In the genomic region with DNA sequence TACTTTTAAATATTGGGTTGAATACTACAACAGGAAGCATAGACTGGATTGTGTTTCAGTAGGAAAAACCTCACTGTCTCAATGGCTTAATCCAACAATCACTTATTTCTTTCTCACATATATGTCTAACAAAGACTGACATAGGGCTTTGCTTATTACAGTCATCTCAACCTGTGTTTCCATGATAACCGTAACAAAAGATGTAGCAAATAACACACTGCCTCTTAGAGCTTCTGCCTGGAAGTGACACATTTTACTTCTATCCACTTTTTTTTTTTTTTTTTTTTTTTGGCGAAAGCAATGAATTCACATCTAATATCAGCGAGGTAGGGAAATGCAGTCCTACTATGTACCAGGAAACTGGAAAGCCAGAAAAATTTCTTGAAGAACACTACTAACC, we compare ENCODE assay signal across 20 cellular contexts.
A peak's percentile ranks its signal among the peaks of the same experiment; 100 is the strongest.
DNase-seq lines count a peak whose midpoint lies in the region; ATAC-seq and TF ChIP-seq lines count a peak whose summit lies in the region.
"Had no signal": no experiment of that assay in that cellular context is flagged by ENCODE, and none has a peak within 500 bp of the region (broad histone marks: within the 10 kb centered on the region; RNA-seq: fewer than 3 reads in every experiment).

No MANE protein-coding gene starts in this region.

- TF ChIP-seq CTCF in body of pancreas (IDR thresholded peaks at IDR 0.05): no peak

- no peak overlapping the region for H3K27ac ChIP-seq in body of pancreas
- H3K27ac ChIP-seq: BLaER1 treated with 17β-estradiol and CSF1 and Interleukin-3, amounts not matched to agents 10 nM and 100 nM; esophagus squamous epithelium; neural progenitor cell; prostate gland; testis had no signal

- H3K36me3 ChIP-seq in body of pancreas (replicated peaks in 1 of 2; ENCODE audit: insufficient read depth in 1 of 2, low read depth in 2 of 2): no peaks in the 10 kb centered on the region
- H3K36me3 ChIP-seq: BLaER1 treated with 17β-estradiol and CSF1 and Interleukin-3, amounts not matched to agents 10 nM and 100 nM; esophagus squamous epithelium; neural progenitor cell; prostate gland had no signal

- intact Hi-C loops in body of pancreas (cut with DNase I): no loop called here

- no peak for ATAC-seq in body of pancreas
- ATAC-seq: K562 had no signal

- H3K27me3 ChIP-seq in body of pancreas: no peaks in the 10 kb centered on the region
- H3K27me3 ChIP-seq: esophagus squamous epithelium, neural progenitor cell, testis had no signal

- WGBS in body of pancreas, 2 donors: 84 to 89% methylated on average over 3 of the region's 3 CpGs

- DNase-seq in NCI-H1092 treated with DMSO at 0.1 percent for 48 hours (lab: John Stamatoyannopoulos, UW) (peak; percentile 25), NCI-H1092 (lab: John Stamatoyannopoulos, UW) (no peak), LHCN-M2 (ENCODE audit: low read depth) (peak; percentile 67), amniotic epithelial cell (ENCODE audit: low read depth) (peak; percentile 34), kidney tubule cell (ENCODE audit: low spot score) (peak; percentile 17), COR-L47 (lab: John Stamatoyannopoulos, UW) (no peak), body of pancreas (no peak)
- DNase-seq in stimulated activated CD4-positive, alpha-beta T cell treated with anti-CD3 and anti-CD28 coated beads, Interleukin-4, amount 100 ng/mL, for 1 hour: no peak
- DNase-seq: activated CD4-positive, alpha-beta T cell treated with anti-CD3 and anti-CD28 coated beads, Interleukin-2, amount 50 U/mL, for 1 hour; activated effector memory CD4-positive, alpha-beta T cell treated with anti-CD3 and anti-CD28 coated beads, Interleukin-2, amount 50 U/mL, for 16 hours; esophagus squamous epithelium; GDM1; NCI-H2029 treated with DMSO at 0.1 percent for 48 hours; stimulated activated CD4-positive, alpha-beta T cell treated with anti-CD3 and anti-CD28 coated beads, Interleukin-1b, Interleukin-23, amount 100 ng/mL, for 48 hours; stimulated activated naive B cell treated with anti-CD40 and anti-IgM and Interleukin-4, amounts not matched to agents 10 μg/mL and 1 μg/mL and 100 μg/mL, for 72 hours; testis had no signal

- no peak overlapping the region for H3K4me3 ChIP-seq in body of pancreas
- H3K4me3 ChIP-seq: BLaER1 treated with 17β-estradiol and CSF1 and Interleukin-3, amounts not matched to agents 10 nM and 100 nM; esophagus squamous epithelium; K562; neural progenitor cell; prostate gland; testis had no signal

- H3K4me1 ChIP-seq in body of pancreas: no peaks in the 10 kb centered on the region
- H3K4me1 ChIP-seq: neural progenitor cell, prostate gland, testis had no signal

- TF ChIP-seq POLR2A in body of pancreas (IDR thresholded peaks at IDR 0.05): no peak

- H3K9me3 ChIP-seq in body of pancreas: no peaks in the 10 kb centered on the region
- H3K9me3 ChIP-seq: BLaER1 treated with 17β-estradiol and CSF1 and Interleukin-3, amounts not matched to agents 10 nM and 100 nM; esophagus squamous epithelium; prostate gland; testis had no signal

Comparison
In these comparisons a context has a peak if more than half of its experiments do, and no peak if none do; other contexts are left out.
1. DNase-seq: peak in NCI-H1092 treated with DMSO at 0.1 percent for 48 hours (single experiment), LHCN-M2 (single experiment), amniotic epithelial cell (single experiment) and kidney tubule cell (single experiment); none in NCI-H1092 (single experiment), COR-L47 (single experiment), stimulated activated CD4-positive, alpha-beta T cell treated with anti-CD3 and anti-CD28 coated beads, Interleukin-4, amount 100 ng/mL, for 1 hour (single experiment) and body of pancreas (0 of 4).